8 cellular contexts compared by ENCODE assay signal in genomic region chr15:44427756-44428724, GRCh38. TPM values are rescaled to one million over a fixed set of nuclear protein-coding genes. Genes with fewer than 3 reads are reported as not detected.
DNase-seq lines count a peak whose midpoint lies in the region; ATAC-seq and TF ChIP-seq lines count a peak whose summit lies in the region.

No MANE protein-coding gene starts in this region.

- H2AFZ ChIP-seq in hepatocyte = peak overlapping the region; percentile 55

- peak overlapping the region; percentile 100 for H3K27ac Mint-ChIP-seq in activated T-cell treated with anti-CD3 and anti-CD28 coated beads, Interleukin-2, amount 50 U/mL, for 24 hours

- no peaks in the 10 kb centered on the region for H3K36me3 ChIP-seq in adipocyte (ENCODE audit: control insufficient read depth, insufficient read depth, low read length, severe bottlenecking)
- no peaks in the 10 kb centered on the region for H3K36me3 ChIP-seq in hepatocyte (replicated peaks; ENCODE audit: insufficient read depth, low read depth)

- H3K27me3 ChIP-seq in adipocyte (replicated peaks; ENCODE audit: control insufficient read depth, insufficient read depth, low read length) (no peaks in the 10 kb centered on the region), hepatocyte (no peaks in the 10 kb centered on the region)

- ATAC-seq in HG02571 (IDR thresholded peaks at IDR 0.05; ENCODE audit: unreplicated experiment) = peak; percentile 17
- no peak for ATAC-seq in GM18520 (IDR thresholded peaks at IDR 0.05; ENCODE audit: unreplicated experiment)

- peaks cover 51% of the 10 kb centered on the region for H3K79me2 ChIP-seq in hepatocyte

- no peaks in the 10 kb centered on the region for H3K9me3 ChIP-seq in adipocyte (ENCODE audit: control insufficient read depth, low read length)
- H3K9me3 ChIP-seq in hepatocyte (ENCODE audit: low read depth) = no peaks in the 10 kb centered on the region

- H3K4me3 ChIP-seq in adipocyte (ENCODE audit: low read length) (peak overlapping the region; percentile 83), hepatocyte (peak overlapping the region; percentile 20), skeletal muscle cell (ENCODE audit: low read depth, low read length) (peak overlapping the region; percentile 97)

- TF ChIP-seq CTCF in hepatocyte (IDR thresholded peaks at IDR 0.05; ENCODE audit: poor library complexity) = peak; percentile 14

- DNase-seq in activated T-cell treated with anti-CD3 and anti-CD28 coated beads, Interleukin-2, amount 50 U/mL, for 24 hours = no peak
- no peak for DNase-seq in activated T-cell treated with anti-CD3 and anti-CD28 coated beads for 4 hours
- DNase-seq in NCI-H2081 treated with DMSO at 0.1 percent for 48 hours (lab: John Stamatoyannopoulos, UW) = peak; percentile 24
- DNase-seq in adipocyte (ENCODE audit: low read depth) = peak; percentile 78
- DNase-seq in hepatocyte (ENCODE audit: low spot score) = peak; percentile 85
- peak; percentile 9 for DNase-seq in skeletal muscle cell (ENCODE audit: low read depth)

- peaks cover 54% of the 10 kb centered on the region for H3K36me3 Mint-ChIP-seq in activated T-cell treated with anti-CD3 and anti-CD28 coated beads, Interleukin-2, amount 50 U/mL, for 24 hours (ENCODE audit: low read depth)

- H3K4me3 Mint-ChIP-seq in activated T-cell treated with anti-CD3 and anti-CD28 coated beads, Interleukin-2, amount 50 U/mL, for 24 hours = peak overlapping the region; percentile 95

- H3K27ac ChIP-seq in hepatocyte = peak overlapping the region; percentile 96

- H3K4me2 ChIP-seq in hepatocyte = peak overlapping the region; percentile 84

- peaks cover 44% of the 10 kb centered on the region for H3K4me1 Mint-ChIP-seq in activated T-cell treated with anti-CD3 and anti-CD28 coated beads, Interleukin-2, amount 50 U/mL, for 24 hours (ENCODE audit: low read depth)

- no peaks in the 10 kb centered on the region for H3K9me2 ChIP-seq in hepatocyte (replicated peaks; ENCODE audit: insufficient read depth)

- under 1% methylated on average over 27 of the region's 27 CpGs for WGBS in hepatocyte (ENCODE audit: low lambda C conversion rate, missing lambda C conversion rate)

- H3K4me1 ChIP-seq in adipocyte (ENCODE audit: control insufficient read depth, insufficient read depth, low read length) (peaks cover 10% of the 10 kb centered on the region), hepatocyte (ENCODE audit: insufficient read depth) (peaks cover 8% of the 10 kb centered on the region)

- peak overlapping the region; percentile 98 for H3K9ac ChIP-seq in adipocyte (ENCODE audit: low read length)

- H3K9me3 Mint-ChIP-seq in activated T-cell treated with anti-CD3 and anti-CD28 coated beads, Interleukin-2, amount 50 U/mL, for 24 hours = no peaks in the 10 kb centered on the region

- H4K20me1 ChIP-seq in hepatocyte (ENCODE audit: insufficient read depth, poor library complexity, severe bottlenecking) = peaks cover 32% of the 10 kb centered on the region

- no peaks in the 10 kb centered on the region for H3K27me3 Mint-ChIP-seq in activated T-cell treated with anti-CD3 and anti-CD28 coated beads, Interleukin-2, amount 50 U/mL, for 24 hours

RNA-seq across cellular contexts. Expression of gene CTDSPL2, which starts 0.6 kb away (rescaled TPM):
- total RNA-seq in hepatocyte = 48.5 and 52.0 TPM in 2 replicates
- 9.6 and 13.3 TPM in 2 replicates for polyA plus RNA-seq in hepatocyte

Comparison
In these comparisons a context has a peak if more than half of its experiments do, and no peak if none do; other contexts are left out.
1. DNase-seq: peak in NCI-H2081 treated with DMSO at 0.1 percent for 48 hours (single experiment), adipocyte (single experiment), hepatocyte (single experiment) and skeletal muscle cell (single experiment); none in activated T-cell treated with anti-CD3 and anti-CD28 coated beads, Interleukin-2, amount 50 U/mL, for 24 hours (single experiment) and activated T-cell treated with anti-CD3 and anti-CD28 coated beads for 4 hours (single experiment).
2. H3K4me3 ChIP-seq: peak in every context shown above with its lines; median percentile 97 in skeletal muscle cell; 83 in adipocyte; 20 in hepatocyte.